In genomic region chr12:13094349-13094748, GRCh38 we compare ENCODE assay signal across 9 cellular contexts. TPM values are rescaled to one million over a fixed set of nuclear protein-coding genes. Genes with fewer than 3 reads are reported as not detected.
DNase-seq lines count a peak whose midpoint lies in the region; ATAC-seq, FAIRE-seq and TF ChIP-seq lines count a peak whose summit lies in the region.
"Had no signal": no experiment of that assay in that cellular context is flagged by ENCODE, and none has a peak within 500 bp of the region (broad histone marks: within the 10 kb centered on the region; RNA-seq: fewer than 3 reads in every experiment).

No MANE protein-coding gene starts in this region.

- TF ChIP-seq CTCF in brain microvascular endothelial cell (IDR thresholded peaks at IDR 0.05; ENCODE audit: low read depth, low read length, missing control alignments) (no peak), ovary (IDR thresholded peaks at IDR 0.05) (no peak)

- H3K36me3 ChIP-seq in brain microvascular endothelial cell (replicated peaks) (no peaks in the 10 kb centered on the region), ovary (no peaks in the 10 kb centered on the region)

- H3K36me3 Mint-ChIP-seq in activated naive CD8-positive, alpha-beta T cell treated with anti-CD3 and anti-CD28 coated beads for 36 hours, result no peaks in the 10 kb centered on the region
- no peaks in the 10 kb centered on the region for H3K36me3 Mint-ChIP-seq in activated naive CD8-positive, alpha-beta T cell treated with anti-CD3 and anti-CD28 coated beads, Interleukin-2, amount 50 U/mL, for 24 hours (ENCODE audit: low read depth)

- peak overlapping the region; percentile 14 for H3K27ac ChIP-seq in brain microvascular endothelial cell
- H3K27ac ChIP-seq in ovary, result no peak overlapping the region

- H3K4me3 ChIP-seq in brain microvascular endothelial cell (ENCODE audit: low read depth, low read length) (no peak overlapping the region), ovary (no peak overlapping the region)

- no peaks in the 10 kb centered on the region for H3K9me3 ChIP-seq in ovary

- WGBS in ovary, 3 donors, result 2 to 10% (median 2%) methylated on average over 3 of the region's 3 CpGs

- no peak overlapping the region for H3K4me3 Mint-ChIP-seq in activated naive CD8-positive, alpha-beta T cell treated with anti-CD3 and anti-CD28 coated beads for 36 hours
- no peak overlapping the region for H3K4me3 Mint-ChIP-seq in activated naive CD8-positive, alpha-beta T cell treated with anti-CD3 and anti-CD28 coated beads, Interleukin-2, amount 50 U/mL, for 24 hours

- peak overlapping the region; percentile 0 for H3K27ac Mint-ChIP-seq in activated naive CD8-positive, alpha-beta T cell treated with anti-CD3 and anti-CD28 coated beads for 36 hours
- no peak overlapping the region for H3K27ac Mint-ChIP-seq in activated naive CD8-positive, alpha-beta T cell treated with anti-CD3 and anti-CD28 coated beads, Interleukin-2, amount 50 U/mL, for 24 hours

- no peak for TF ChIP-seq POLR2A in ovary (IDR thresholded peaks at IDR 0.05)

- TF ChIP-seq EP300 in ovary (IDR thresholded peaks at IDR 0.05), result no peak

- H3K27me3 Mint-ChIP-seq in activated naive CD8-positive, alpha-beta T cell treated with anti-CD3 and anti-CD28 coated beads for 36 hours, result no peaks in the 10 kb centered on the region
- no peaks in the 10 kb centered on the region for H3K27me3 Mint-ChIP-seq in activated naive CD8-positive, alpha-beta T cell treated with anti-CD3 and anti-CD28 coated beads, Interleukin-2, amount 50 U/mL, for 24 hours

- H3K4me1 ChIP-seq in ovary (ENCODE audit: insufficient read depth), result peaks cover 5% of the 10 kb centered on the region

- no peak for ATAC-seq in activated naive CD8-positive, alpha-beta T cell treated with anti-CD3 and anti-CD28 coated beads, Interleukin-2, amount 50 U/mL, for 24 hours

- H3K9me3 Mint-ChIP-seq in activated naive CD8-positive, alpha-beta T cell treated with anti-CD3 and anti-CD28 coated beads for 36 hours, result no peaks in the 10 kb centered on the region
- H3K9me3 Mint-ChIP-seq in activated naive CD8-positive, alpha-beta T cell treated with anti-CD3 and anti-CD28 coated beads, Interleukin-2, amount 50 U/mL, for 24 hours, result no peaks in the 10 kb centered on the region

- H3K27me3 ChIP-seq in brain microvascular endothelial cell (replicated peaks), result no peaks in the 10 kb centered on the region
- H3K27me3 ChIP-seq in ovary, result no peaks in the 10 kb centered on the region

- intact Hi-C loops in ovary (cut with DNase I), result loop anchor here in 1 of 4 donors (10.0 kb wide), 1 partner anchor 180 kb away; no protein-coding TSS in a partner anchor

- DNase-seq in activated naive CD8-positive, alpha-beta T cell treated with anti-CD3 and anti-CD28 coated beads for 36 hours, result no peak
- no peak for DNase-seq in activated naive CD8-positive, alpha-beta T cell treated with anti-CD3 and anti-CD28 coated beads, Interleukin-2, amount 50 U/mL, for 24 hours
- DNase-seq in LHCN-M2 (ENCODE audit: low read depth), result peak; percentile 76
- DNase-seq in brain microvascular endothelial cell, result no peak
- DNase-seq in urothelium cell line (ENCODE audit: low spot score), result peak; percentile 62
- DNase-seq in NCI-H2029 (lab: John Stamatoyannopoulos, UW), result no peak
- DNase-seq in NK-92 (lab: John Stamatoyannopoulos, UW; ENCODE audit: unreplicated experiment), result no peak
- no peak for DNase-seq in ovary
- DNase-seq: 8988T had no signal

- in situ Hi-C loops in brain microvascular endothelial cell (cut with HindIII; ENCODE audit: low pct_ligation_motif_present, low sequenced_read_pairs), result no loop called here

- H3K4me1 Mint-ChIP-seq in activated naive CD8-positive, alpha-beta T cell treated with anti-CD3 and anti-CD28 coated beads for 36 hours, result peaks cover 25% of the 10 kb centered on the region
- peaks cover 25% of the 10 kb centered on the region for H3K4me1 Mint-ChIP-seq in activated naive CD8-positive, alpha-beta T cell treated with anti-CD3 and anti-CD28 coated beads, Interleukin-2, amount 50 U/mL, for 24 hours

- FAIRE-seq in urothelium cell line (lab: Jason Lieb, UNC), result no peak

RNA-seq across cellular contexts. Expression of gene GSG1, which starts 9.1 kb away (rescaled TPM):
- not detected for total RNA-seq in activated naive CD8-positive, alpha-beta T cell treated with anti-CD3 and anti-CD28 coated beads for 36 hours
- total RNA-seq in LHCN-M2 (2014; rRNA removed) (6.7 and 9.0 TPM in 2 replicates), ovary (not detected)
- polyA plus RNA-seq in LHCN-M2 (2012), result 8.0 TPM
- under 1 TPM; 0.33 to 0.43 TPM for polyA plus RNA-seq in ovary

RNA-seq across cellular contexts. Expression of gene FAM234B, which starts 50.2 kb away (rescaled TPM):
- total RNA-seq in activated naive CD8-positive, alpha-beta T cell treated with anti-CD3 and anti-CD28 coated beads for 36 hours, result 1 to 10 TPM; 6.9 to 8.4 TPM
- total RNA-seq in LHCN-M2 (2014; rRNA removed) (9.1 and 9.2 TPM in 2 replicates), ovary (1 to 10 TPM; 5.3 to 8.8 (median 5.7) TPM)
- polyA plus RNA-seq in LHCN-M2 (2012), result 3.7 TPM
- polyA plus RNA-seq in ovary, result 1 to 10 TPM; 2.1 to 9.4 TPM

Comparison
In these comparisons a context has a peak if more than half of its experiments do, and no peak if none do; other contexts are left out.
1. DNase-seq: peak in LHCN-M2 (single experiment) and urothelium cell line (single experiment); none in activated naive CD8-positive, alpha-beta T cell treated with anti-CD3 and anti-CD28 coated beads for 36 hours (single experiment), activated naive CD8-positive, alpha-beta T cell treated with anti-CD3 and anti-CD28 coated beads, Interleukin-2, amount 50 U/mL, for 24 hours (single experiment), brain microvascular endothelial cell (single experiment), NCI-H2029 (single experiment), NK-92 (single experiment) and ovary (0 of 5).